ENCODE assay signal across 25 cellular contexts in genomic region chr6:163608060-163608752, GRCh38.
"Had no signal": no experiment of that assay in that cellular context is flagged by ENCODE, and none has a peak within 500 bp of the region (broad histone marks: within the 10 kb centered on the region; RNA-seq: fewer than 3 reads in every experiment).

No MANE protein-coding gene starts in this region.

- DNase-seq: activated CD4-positive, alpha-beta T cell treated with anti-CD3 and anti-CD28 coated beads, Interleukin-2, amount 50 U/mL, for 4 hours; activated CD8-positive, alpha-beta memory T cell treated with anti-CD3 and anti-CD28 coated beads, Interleukin-2, amount 50 U/mL, for 48 hours; activated naive CD4-positive, alpha-beta T cell; activated T-cell treated with anti-CD3 and anti-CD28 coated beads, Interleukin-2, amount 50 U/mL, for 4 hours; brain microvascular endothelial cell; caudate nucleus; dermis blood vessel endothelial cell; effector CD8-positive, alpha-beta T cell; foreskin melanocyte; hippocampal formation; kidney glomerular epithelial cell; left ventricle myocardium superior; mammary epithelial cell; pancreas; psoas muscle; right cardiac atrium; stimulated activated CD4-positive, alpha-beta T cell treated with anti-CD3 and anti-CD28 coated beads, Interleukin-12 subunit alpha, Interleukin-12 subunit beta, amount 100 ng/mL, for 4 hours; T-cell; transverse colon had no signal

- H3K4me3 ChIP-seq: adrenal gland, ascending aorta, pancreas, psoas muscle, transverse colon, vagina had no signal

- H3K27me3 ChIP-seq: adrenal gland, ascending aorta, brain microvascular endothelial cell, pancreas, transverse colon, vagina had no signal

- H3K36me3 ChIP-seq: adrenal gland, ascending aorta, brain microvascular endothelial cell, pancreas, transverse colon, vagina had no signal

- H3K4me1 ChIP-seq: adrenal gland, ascending aorta, pancreas, psoas muscle, transverse colon, vagina had no signal

- ATAC-seq: activated T-cell treated with anti-CD3 and anti-CD28 coated beads, Interleukin-2, amount 50 U/mL, for 4 hours; left ventricle myocardium superior; pancreas; psoas muscle; right cardiac atrium; T-cell; WTC11 had no signal

- H3K9me3 ChIP-seq: adrenal gland, ascending aorta, pancreas, psoas muscle, transverse colon, vagina had no signal

- H3K4me3 Mint-ChIP-seq: activated naive CD8-positive, alpha-beta T cell; activated T-cell treated with anti-CD3 and anti-CD28 coated beads, Interleukin-2, amount 50 U/mL, for 4 hours; T-cell; WTC11 had no signal

- H3K27ac Mint-ChIP-seq: activated naive CD8-positive, alpha-beta T cell; activated T-helper 2 cell treated with anti-CD3 and anti-CD28 coated beads, Interferon-gamma antibody, Interleukin-2, Interleukin-4, amounts not matched to agents 10 μg/mL and 5 μg/mL and 100 μg/mL, durations not matched to agents 14 hours and 24 hours and 36 hours; T-cell; WTC11 had no signal

- H3K36me3 Mint-ChIP-seq: activated naive CD8-positive, alpha-beta T cell; T-cell; WTC11 had no signal

- H3K27ac ChIP-seq: adrenal gland, ascending aorta, brain microvascular endothelial cell, pancreas, psoas muscle, transverse colon, vagina had no signal

- H3K9me3 Mint-ChIP-seq: activated T-cell treated with anti-CD3 and anti-CD28 coated beads, Interleukin-2, amount 50 U/mL, for 4 hours; activated T-helper 2 cell treated with anti-CD3 and anti-CD28 coated beads, Interferon-gamma antibody, Interleukin-2, Interleukin-4, amounts not matched to agents 10 μg/mL and 5 μg/mL and 100 μg/mL, durations not matched to agents 14 hours and 24 hours and 36 hours; T-cell had no signal
